ENCODE assay signal across 31 cellular contexts in the genomic region with DNA sequence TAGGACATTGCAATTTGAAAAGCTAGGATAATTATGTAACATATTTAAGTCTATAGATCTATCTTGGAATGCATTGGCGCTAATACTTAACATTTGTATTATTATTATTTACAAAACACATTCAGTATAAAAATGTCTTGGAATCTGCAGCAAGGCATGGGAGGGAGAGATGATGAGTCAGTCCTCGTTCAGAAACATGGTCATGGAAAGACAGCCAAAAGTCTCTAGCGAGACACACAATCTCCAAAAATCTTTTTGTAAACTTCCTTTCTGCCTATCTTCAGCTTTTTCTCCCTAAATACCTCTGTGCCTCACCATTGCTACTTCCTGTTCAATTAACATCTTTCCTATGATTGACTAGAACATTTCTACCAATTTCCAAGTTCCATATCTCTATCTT.
DNase-seq lines count a peak whose midpoint lies in the region; ATAC-seq and TF ChIP-seq lines count a peak whose summit lies in the region.
"Had no signal": no experiment of that assay in that cellular context is flagged by ENCODE, and none has a peak within 500 bp of the region (broad histone marks: within the 10 kb centered on the region; RNA-seq: fewer than 3 reads in every experiment).

No MANE protein-coding gene starts in this region.

- H3K27ac ChIP-seq in SK-N-SH (ENCODE audit: low read depth in 2 of 2, low read length in 1 of 2) (no peak overlapping the region), ascending aorta (no peak overlapping the region)
- H3K27ac ChIP-seq: body of pancreas, parathyroid adenoma, RWPE1, SJSA1, spleen, stomach, thyroid gland, uterus, WERI-Rb-1 had no signal

- H3K4me3 ChIP-seq in SK-N-SH (ENCODE audit: low read depth in 2 of 2, low read length in 1 of 2) (no peak overlapping the region), fibroblast of pulmonary artery (replicated peaks; ENCODE audit: low read depth, low read length) (no peak overlapping the region), ascending aorta (no peak overlapping the region)
- H3K4me3 ChIP-seq: body of pancreas, GM12878, SJSA1, spleen, stomach, thyroid gland, uterus had no signal

- no peaks in the 10 kb centered on the region for H3K27me3 ChIP-seq in SK-N-SH (ENCODE audit: insufficient read depth)
- H3K27me3 ChIP-seq in ascending aorta = no peaks in the 10 kb centered on the region
- H3K27me3 ChIP-seq: body of pancreas, SJSA1, spleen, stomach, thyroid gland, uterus had no signal

- ATAC-seq in SK-N-SH treated with all-trans-retinoic acid at 6 μM for 48 hours (no peak), GM18505 (IDR thresholded peaks at IDR 0.05; ENCODE audit: unreplicated experiment) (no peak)
- ATAC-seq: activated T-cell treated with anti-CD3 and anti-CD28 coated beads, Interleukin-2, amount 50 U/mL, for 4 hours; body of pancreas; esophagus mucosa; GM12878; HCT116; left ventricle myocardium superior; T-cell had no signal

- TF ChIP-seq RAD21 in SK-N-SH (IDR thresholded peaks at IDR 0.05; ENCODE audit: low read length) = no peak

- no peak for TF ChIP-seq EP300 in SK-N-SH (IDR thresholded peaks at IDR 0.05; ENCODE audit: borderline replicate concordance in 1 of 2, low read depth in 1 of 2, low read length in 1 of 2)

- H3K4me1 ChIP-seq in SK-N-SH (ENCODE audit: control insufficient read depth in 1 of 2, insufficient read depth in 2 of 2, low read depth in 1 of 2, low read length in 1 of 2) = peaks cover 0 to 6% of the 10 kb centered on the region in 2 experiments; a peak in 2 of 4 replicates
- no peaks in the 10 kb centered on the region for H3K4me1 ChIP-seq in ascending aorta
- H3K4me1 ChIP-seq: body of pancreas, parathyroid adenoma, SJSA1, spleen, stomach, thyroid gland, uterus had no signal

- WGBS in SK-N-SH (ENCODE audit: low lambda C conversion rate) = 41% methylated on average over 3 of the region's 3 CpGs

- H3K79me2 ChIP-seq in SK-N-SH (ENCODE audit: insufficient read depth) = no peaks in the 10 kb centered on the region
- H3K79me2 ChIP-seq: parathyroid adenoma had no signal

- POLR2A ChIA-PET in SK-N-SH (lab: Yijun Ruan, JAX) = no interaction called here

- H3K36me3 ChIP-seq in SK-N-SH (replicated peaks in 1 of 2; ENCODE audit: control insufficient read depth in 1 of 2, insufficient read depth in 2 of 2, low read length in 1 of 2) (no peaks in the 10 kb centered on the region), ascending aorta (no peaks in the 10 kb centered on the region)
- H3K36me3 ChIP-seq: SJSA1, spleen, stomach, thyroid gland, uterus, WERI-Rb-1 had no signal

- no peak for DNase-seq in SK-N-SH
- peak; percentile 3 for DNase-seq in amniotic epithelial cell (ENCODE audit: low read depth)
- DNase-seq in fibroblast of pulmonary artery (ENCODE audit: low read depth) = peak; percentile 34
- peak; percentile 31 for DNase-seq in stromal cell of bone marrow (ENCODE audit: low read depth)
- DNase-seq in stimulated activated CD4-positive, alpha-beta T cell treated with anti-CD3 and anti-CD28 coated beads, Interleukin-2, amount 100 ng/mL, for 48 hours = no peak
- no peak for DNase-seq in ascending aorta (ENCODE audit: low spot score in 2 of 2)
- DNase-seq: 8988T; activated CD4-positive, alpha-beta T cell treated with anti-CD3 and anti-CD28 coated beads for 48 hours; activated gamma-delta T cell; activated naive CD8-positive, alpha-beta T cell treated with anti-CD3 and anti-CD28 coated beads, Interleukin-2, amount 10 ng/mL, durations not matched to agents 7 days and 5 days; activated T-cell treated with anti-CD3 and anti-CD28 coated beads, Interleukin-2, amount 50 U/mL, for 4 hours; body of pancreas; CD4-positive, alpha-beta T cell; Kasumi-1; left ventricle myocardium superior; NCI-H187; NCI-H510A treated with DMSO at 0.1 percent for 48 hours; spleen; stomach; T-cell; thyroid gland; uterus; WERI-Rb-1 had no signal

- H3K4me2 ChIP-seq in SK-N-SH = no peak overlapping the region; the same call in 1 of the 2 replicates

- H3K9me2 ChIP-seq in SK-N-SH = 0 out of 2 replicates have a peak, but pooled peaks cover 2% of the 10 kb centered on the region

- CTCF ChIA-PET in SK-N-SH (lab: Yijun Ruan, JAX) = no interaction called here

- TF ChIP-seq POLR2A in GM18505 (IDR thresholded peaks at IDR 0.05; ENCODE audit: borderline replicate concordance, extremely low read depth, insufficient read depth, insufficient read length) = no peak

- H3K9me3 ChIP-seq in SK-N-SH = no peaks in the 10 kb centered on the region
- H3K9me3 ChIP-seq in ascending aorta = no peaks in the 10 kb centered on the region
- H3K9me3 ChIP-seq: body of pancreas, SJSA1, spleen, stomach, thyroid gland, uterus had no signal

- TF ChIP-seq CTCF in SK-N-SH (IDR thresholded peaks at IDR 0.05) (no peak), fibroblast of pulmonary artery (IDR thresholded peaks at IDR 0.05; ENCODE audit: low read length, missing control alignments) (no peak), ascending aorta (IDR thresholded peaks at IDR 0.05) (no peak)

- H3K9ac ChIP-seq in SK-N-SH = no peak overlapping the region
- H3K9ac ChIP-seq: parathyroid adenoma had no signal

- intact Hi-C loops in ascending aorta (cut with DNase I) = no loop called here

- no peak overlapping the region for H2AFZ ChIP-seq in SK-N-SH (ENCODE audit: low read depth)
- H2AFZ ChIP-seq: parathyroid adenoma had no signal

- H3F3A ChIP-seq in SK-N-SH (replicated peaks; ENCODE audit: insufficient read depth) = peaks cover 19% of the 10 kb centered on the region

- H4K20me1 ChIP-seq in SK-N-SH (ENCODE audit: insufficient read depth) = no peaks in the 10 kb centered on the region

TF ChIP-seq in SK-N-SH, 30 proteins besides CTCF, POLR2A, EP300 and RAD21:
- TF ChIP-seq, protein P1, sequence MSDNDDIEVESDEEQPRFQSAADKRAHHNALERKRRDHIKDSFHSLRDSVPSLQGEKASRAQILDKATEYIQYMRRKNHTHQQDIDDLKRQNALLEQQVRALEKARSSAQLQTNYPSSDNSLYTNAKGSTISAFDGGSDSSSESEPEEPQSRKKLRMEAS (IDR thresholded peaks at IDR 0.05; ENCODE audit: low read depth) = no peak
- TF ChIP-seq YY1 (IDR thresholded peaks at IDR 0.05; ENCODE audit: low read depth) (no peak), TEAD4 (IDR thresholded peaks at IDR 0.05; ENCODE audit: borderline replicate concordance, insufficient read depth) (no peak), POLR2AphosphoS5 (IDR thresholded peaks at IDR 0.05; ENCODE audit: low read depth, low read length) (no peak), FOSL2 (IDR thresholded peaks at IDR 0.05; ENCODE audit: borderline replicate concordance, low read depth) (peak; percentile 50), JUND (IDR thresholded peaks at IDR 0.05) (0 out of 2 replicates have a peak, but pooled peaks have one; percentile 27), GABPA (IDR thresholded peaks at IDR 0.05; ENCODE audit: low read depth) (no peak), FOXJ3 (CRISPR knock-in tag; IDR thresholded peaks at IDR 0.05) (no peak)
- TF ChIP-seq, protein P2, sequence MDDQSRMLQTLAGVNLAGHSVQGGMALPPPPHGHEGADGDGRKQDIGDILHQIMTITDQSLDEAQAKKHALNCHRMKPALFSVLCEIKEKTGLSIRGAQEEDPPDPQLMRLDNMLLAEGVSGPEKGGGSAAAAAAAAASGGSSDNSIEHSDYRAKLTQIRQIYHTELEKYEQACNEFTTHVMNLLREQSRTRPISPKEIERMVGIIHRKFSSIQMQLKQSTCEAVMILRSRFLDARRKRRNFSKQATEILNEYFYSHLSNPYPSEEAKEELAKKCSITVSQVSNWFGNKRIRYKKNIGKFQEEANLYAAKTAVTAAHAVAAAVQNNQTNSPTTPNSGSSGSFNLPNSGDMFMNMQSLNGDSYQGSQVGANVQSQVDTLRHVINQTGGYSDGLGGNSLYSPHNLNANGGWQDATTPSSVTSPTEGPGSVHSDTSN (IDR thresholded peaks at IDR 0.05) = no peak
- TF ChIP-seq, protein P3, sequence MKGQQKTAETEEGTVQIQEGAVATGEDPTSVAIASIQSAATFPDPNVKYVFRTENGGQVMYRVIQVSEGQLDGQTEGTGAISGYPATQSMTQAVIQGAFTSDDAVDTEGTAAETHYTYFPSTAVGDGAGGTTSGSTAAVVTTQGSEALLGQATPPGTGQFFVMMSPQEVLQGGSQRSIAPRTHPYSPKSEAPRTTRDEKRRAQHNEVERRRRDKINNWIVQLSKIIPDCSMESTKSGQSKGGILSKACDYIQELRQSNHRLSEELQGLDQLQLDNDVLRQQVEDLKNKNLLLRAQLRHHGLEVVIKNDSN (IDR thresholded peaks at IDR 0.05; ENCODE audit: borderline replicate concordance, low read depth) = no peak
TF ChIP-seq in SK-N-SH: peak in this region for 2.

TF ChIP-seq in SK-N-SH treated with all-trans-retinoic acid at 6 μM for 48 hours, 23 proteins besides CTCF, POLR2A, EP300 and RAD21:
- TF ChIP-seq ZFP30 (CRISPR knock-in tag; IDR thresholded peaks at IDR 0.05) (no peak), TOX (CRISPR knock-in tag; IDR thresholded peaks at IDR 0.05; ENCODE audit: borderline replicate concordance) (no peak)

Comparison
In these comparisons a context has a peak if more than half of its experiments do, and no peak if none do; other contexts are left out.
1. DNase-seq: peak in amniotic epithelial cell (single experiment), fibroblast of pulmonary artery (single experiment) and stromal cell of bone marrow (single experiment); none in SK-N-SH (single experiment), stimulated activated CD4-positive, alpha-beta T cell treated with anti-CD3 and anti-CD28 coated beads, Interleukin-2, amount 100 ng/mL, for 48 hours (0 of 2) and ascending aorta (0 of 2).